Comparison of ENCODE assay signal across 8 cellular contexts in the genomic region with DNA sequence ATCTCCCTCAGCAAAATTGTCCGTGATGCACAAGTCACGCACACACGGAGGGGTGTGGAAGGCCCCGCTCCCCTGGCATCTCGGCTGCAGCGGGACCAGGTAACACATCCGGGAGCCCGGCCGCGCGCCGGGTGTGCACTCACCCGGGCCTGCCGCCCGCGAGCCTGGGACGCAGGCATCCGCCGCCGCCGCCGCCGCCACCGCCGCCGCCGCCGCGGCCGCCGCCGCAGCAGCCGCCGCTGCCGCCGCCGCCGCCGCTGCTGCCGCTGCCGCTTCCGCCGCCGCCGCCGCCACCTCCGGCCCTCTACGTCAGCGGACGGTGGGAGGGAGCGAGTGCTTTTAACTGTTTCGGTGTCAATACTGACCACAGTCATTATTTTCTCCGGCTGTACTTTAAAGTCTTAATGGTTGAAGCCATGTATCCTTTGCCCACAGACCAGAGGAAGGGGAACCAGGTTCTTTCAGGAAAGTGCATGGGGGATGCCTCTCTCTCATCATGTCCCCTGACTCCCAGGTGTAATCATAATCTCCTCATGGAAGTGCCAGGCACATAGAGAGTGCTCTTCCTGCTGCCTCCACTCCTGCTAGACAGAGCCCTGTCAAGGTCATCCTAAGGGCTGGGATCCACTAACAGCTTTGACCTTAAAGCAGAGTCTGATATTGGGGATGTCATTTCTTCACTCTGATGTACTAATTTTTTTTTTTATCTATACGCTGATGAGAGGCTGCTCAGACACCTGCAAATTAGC. TPM values are rescaled to one million over a fixed set of nuclear protein-coding genes. Genes with fewer than 3 reads are reported as not detected.
A peak's percentile ranks its signal among the peaks of the same experiment; 100 is the strongest.
DNase-seq lines count a peak whose midpoint lies in the region; ATAC-seq and TF ChIP-seq lines count a peak whose summit lies in the region.

No MANE protein-coding gene starts in this region.

- POLR2A ChIA-PET in naive thymus-derived CD8-positive, alpha-beta T cell (lab: Charles Lee) = no interaction called here

- intact Hi-C loops in esophagus muscularis mucosa (cut with DNase I) = no loop called here

- peak overlapping the region in 5 of 10 donors; percentile 25 to 76 (median 66) for H3K27ac Mint-ChIP-seq in naive thymus-derived CD8-positive, alpha-beta T cell

- no peaks in the 10 kb centered on the region for H4K20me1 ChIP-seq in DOHH2 (ENCODE audit: control insufficient read depth, insufficient read depth, low read depth, low read length)
- H4K20me1 ChIP-seq in Loucy (ENCODE audit: insufficient read depth, low read length, poor library complexity, severe bottlenecking) = no peaks in the 10 kb centered on the region

- peak overlapping the region; percentile 72 for H2AFZ ChIP-seq in Loucy (ENCODE audit: low read length)

- H3K9me3 ChIP-seq in DOHH2 (ENCODE audit: control insufficient read depth, insufficient read depth, low read length) = no peaks in the 10 kb centered on the region
- no peaks in the 10 kb centered on the region for H3K9me3 ChIP-seq in Loucy (ENCODE audit: insufficient read depth, low read depth, low read length)
- peaks cover 0 to 37% (median 27%) of the 10 kb centered on the region in 4 donors for H3K9me3 ChIP-seq in esophagus muscularis mucosa
- H3K9me3 ChIP-seq in suprapubic skin = no peaks in the 10 kb centered on the region

- peaks cover 5 to 16% (median 12%) of the 10 kb centered on the region in 4 donors for H3K4me1 Mint-ChIP-seq in naive thymus-derived CD8-positive, alpha-beta T cell

- H3K4me3 Mint-ChIP-seq in naive thymus-derived CD8-positive, alpha-beta T cell = peak overlapping the region; percentile 70 to 86 (median 80)

- peak; percentile 79 for ATAC-seq in GM21717 (IDR thresholded peaks at IDR 0.05; ENCODE audit: unreplicated experiment)
- ATAC-seq in naive thymus-derived CD8-positive, alpha-beta T cell = peak; percentile 54 to 81

- peaks cover 0 to 9% (median 3%) of the 10 kb centered on the region in 5 donors for H3K27me3 Mint-ChIP-seq in naive thymus-derived CD8-positive, alpha-beta T cell

- H3K79me2 ChIP-seq in DOHH2 (ENCODE audit: control insufficient read depth, low read length) = no peaks in the 10 kb centered on the region
- H3K79me2 ChIP-seq in Loucy (ENCODE audit: insufficient read depth, low read length) = no peaks in the 10 kb centered on the region

- H3K9me3 Mint-ChIP-seq in naive thymus-derived CD8-positive, alpha-beta T cell = peaks cover 0 to 38% (median 11%) of the 10 kb centered on the region in 9 donors

- H3K4me2 ChIP-seq in DOHH2 (ENCODE audit: low read length) (peak overlapping the region; percentile 71), Loucy (ENCODE audit: low read depth, low read length, poor library complexity, severe bottlenecking) (peak overlapping the region; percentile 58)

- TF ChIP-seq CTCF in DOHH2 (IDR thresholded peaks at IDR 0.05; ENCODE audit: low read depth, low read length, poor library complexity, severe bottlenecking) (no peak), Loucy (conservative IDR thresholded peaks at IDR 0.05; ENCODE audit: low read length) (no peak), esophagus muscularis mucosa (IDR thresholded peaks at IDR 0.05) (no peak), suprapubic skin (IDR thresholded peaks at IDR 0.05) (no peak)

- WGBS in esophagus muscularis mucosa = 58% methylated on average over 18 of the region's 54 CpGs
- 45% methylated on average over 48 of the region's 54 CpGs for WGBS in suprapubic skin

- H3K36me3 ChIP-seq in DOHH2 (ENCODE audit: control insufficient read depth, low read length) (no peaks in the 10 kb centered on the region), Loucy (ENCODE audit: insufficient read depth, low read length) (no peaks in the 10 kb centered on the region), esophagus muscularis mucosa (no peaks in the 10 kb centered on the region), suprapubic skin (no peaks in the 10 kb centered on the region)

- peak overlapping the region; percentile 71 for H3K4me3 ChIP-seq in DOHH2 (ENCODE audit: low read length)
- peak overlapping the region; percentile 69 for H3K4me3 ChIP-seq in Loucy (ENCODE audit: low read length, poor library complexity, severe bottlenecking)
- H3K4me3 ChIP-seq in esophagus muscularis mucosa = peak overlapping the region; percentile 51 to 66 (median 52)
- H3K4me3 ChIP-seq in suprapubic skin = peak overlapping the region; percentile 49

- H3K27me3 ChIP-seq in DOHH2 (ENCODE audit: control insufficient read depth, low read length) = no peaks in the 10 kb centered on the region
- no peaks in the 10 kb centered on the region for H3K27me3 ChIP-seq in Loucy (ENCODE audit: insufficient read depth, low read length, poor library complexity, severe bottlenecking)
- no peaks in the 10 kb centered on the region for H3K27me3 ChIP-seq in esophagus muscularis mucosa
- no peaks in the 10 kb centered on the region for H3K27me3 ChIP-seq in suprapubic skin

- H3K27ac ChIP-seq in DOHH2 (ENCODE audit: low read depth, low read length) (no peak overlapping the region), esophagus muscularis mucosa (replicated peaks in 1 of 4) (peak overlapping the region; percentile 62 to 72 (median 68)), suprapubic skin (no peak overlapping the region)

- H3F3A ChIP-seq in DOHH2 (ENCODE audit: control insufficient read depth, insufficient read depth) (no peaks in the 10 kb centered on the region), Loucy (ENCODE audit: low read depth) (no peaks in the 10 kb centered on the region)

- TF ChIP-seq POLR2A in esophagus muscularis mucosa (IDR thresholded peaks at IDR 0.05; ENCODE audit: low read depth) (no peak), suprapubic skin (IDR thresholded peaks at IDR 0.05) (no peak)

- peak; percentile 29 for DNase-seq in activated CD8-positive, alpha-beta memory T cell treated with anti-CD3 and anti-CD28 coated beads, Interleukin-2, amount 50 U/mL, for 4 hours
- DNase-seq in esophagus muscularis mucosa (ENCODE audit: extremely low spot score) (no peak), suprapubic skin (ENCODE audit: low spot score in 2 of 2) (no peak)
- peak in 9 of 10 donors; percentile 0 to 27 (median 5) for DNase-seq in naive thymus-derived CD8-positive, alpha-beta T cell
- no peak for DNase-seq in NK-92 treated with Interleukin-12 subunit alpha and Interleukin-12 subunit beta, amount 100 ng/mL, for 24 hours (lab: John Stamatoyannopoulos, UW)

- peaks cover 0 to 10% (median 0%) of the 10 kb centered on the region in 3 donors for H3K36me3 Mint-ChIP-seq in naive thymus-derived CD8-positive, alpha-beta T cell

- H3K9me2 ChIP-seq in DOHH2 (replicated peaks; ENCODE audit: control insufficient read depth, low read length) = no peaks in the 10 kb centered on the region
- H3K9me2 ChIP-seq in Loucy (replicated peaks; ENCODE audit: low read depth, low read length) = no peaks in the 10 kb centered on the region

- H3K9ac ChIP-seq in Loucy (ENCODE audit: low read depth, low read length, poor library complexity, severe bottlenecking) = no peak overlapping the region

- TF ChIP-seq EP300 in esophagus muscularis mucosa (IDR thresholded peaks at IDR 0.05) (no peak), suprapubic skin (IDR thresholded peaks at IDR 0.05) (no peak)

- H3K4me1 ChIP-seq in DOHH2 (ENCODE audit: control insufficient read depth, low read length) = peaks cover 5% of the 10 kb centered on the region; the same call in 1 of the 2 replicates
- no peaks in the 10 kb centered on the region for H3K4me1 ChIP-seq in Loucy (ENCODE audit: insufficient read depth, low read length, poor library complexity, severe bottlenecking)
- H3K4me1 ChIP-seq in esophagus muscularis mucosa = peaks cover 0 to 7% (median 5%) of the 10 kb centered on the region in 4 donors
- peaks cover 7% of the 10 kb centered on the region for H3K4me1 ChIP-seq in suprapubic skin

RNA-seq across cellular contexts. Expression of gene MAGEE2, which starts 38.0 kb away (rescaled TPM):
- not detected for total RNA-seq in esophagus muscularis mucosa
- total RNA-seq in naive thymus-derived CD8-positive, alpha-beta T cell = not detected
- under 1 TPM in 1 of 3 donors, not detected in 2; 0.08 TPM for polyA plus RNA-seq in naive thymus-derived CD8-positive, alpha-beta T cell
- under 1 TPM in 1 of 4 donors, not detected in 3; 0.52 TPM for total RNA-seq in suprapubic skin

Comparison
In these comparisons a context has a peak if more than half of its experiments do, and no peak if none do; other contexts are left out.
1. H3K27ac ChIP-seq: peak in esophagus muscularis mucosa (4 of 4); none in DOHH2 (single experiment) and suprapubic skin (single experiment).
2. DNase-seq: peak in activated CD8-positive, alpha-beta memory T cell treated with anti-CD3 and anti-CD28 coated beads, Interleukin-2, amount 50 U/mL, for 4 hours (single experiment) and naive thymus-derived CD8-positive, alpha-beta T cell (9 of 10); none in esophagus muscularis mucosa (single experiment), suprapubic skin (0 of 2) and NK-92 treated with Interleukin-12 subunit alpha and Interleukin-12 subunit beta, amount 100 ng/mL, for 24 hours (single experiment).
3. Peak in every context shown above with its lines, with median percentiles within 50 percentile points of each other: H3K4me3 ChIP-seq.